In genomic region chr2:134640494-134640893, GRCh38 we compare ENCODE assay signal across 20 cellular contexts.
"Had no signal": no experiment of that assay in that cellular context is flagged by ENCODE, and none has a peak within 500 bp of the region (broad histone marks: within the 10 kb centered on the region; RNA-seq: fewer than 3 reads in every experiment).

No MANE protein-coding gene starts in this region.

- H3K4me1 Mint-ChIP-seq: activated naive CD4-positive, alpha-beta T cell treated with anti-CD3 and anti-CD28 coated beads, Interleukin-2, amount 10 ng/mL, durations not matched to agents 7 days and 5 days; endodermal cell had no signal

- H3K4me3 Mint-ChIP-seq: activated naive CD4-positive, alpha-beta T cell treated with anti-CD3 and anti-CD28 coated beads, Interleukin-2, amount 10 ng/mL, durations not matched to agents 7 days and 5 days; endodermal cell; natural killer cell treated with Interleukin-12 subunit alpha and Interleukin-12 subunit beta and Interleukin-15 and Interleukin-18, amount 100 ng/mL, for 72 hours; T-helper 2 cell treated with Interferon-gamma antibody and Interleukin-4, amounts not matched to agents 5 μg/mL and 100 μg/mL, for 36 hours; type B pancreatic cell had no signal

- H3K27ac Mint-ChIP-seq: activated naive CD4-positive, alpha-beta T cell treated with anti-CD3 and anti-CD28 coated beads, Interleukin-2, amount 10 ng/mL, durations not matched to agents 7 days and 5 days; endodermal cell; natural killer cell treated with Interleukin-12 subunit alpha and Interleukin-12 subunit beta and Interleukin-15 and Interleukin-18, amount 100 ng/mL, for 72 hours; T-helper 2 cell treated with Interferon-gamma antibody and Interleukin-4, amounts not matched to agents 5 μg/mL and 100 μg/mL, for 36 hours; type B pancreatic cell had no signal

- H3K9me3 Mint-ChIP-seq: activated naive CD4-positive, alpha-beta T cell treated with anti-CD3 and anti-CD28 coated beads, Interleukin-2, amount 10 ng/mL, durations not matched to agents 7 days and 5 days; endodermal cell; natural killer cell treated with Interleukin-12 subunit alpha and Interleukin-12 subunit beta and Interleukin-15 and Interleukin-18, amount 100 ng/mL, for 72 hours; T-helper 2 cell treated with Interferon-gamma antibody and Interleukin-4, amounts not matched to agents 5 μg/mL and 100 μg/mL, for 36 hours; type B pancreatic cell had no signal

- DNase-seq: activated CD4-positive, alpha-beta T cell treated with anti-CD3 and anti-CD28 coated beads, Interleukin-2, amount 50 U/mL, for 48 hours; activated CD4-positive, CD25-positive, alpha-beta regulatory T cell treated with anti-CD3 and anti-CD28 coated beads, Interleukin-2, amount 50 U/mL, for 72 hours; activated CD8-positive, alpha-beta memory T cell treated with anti-CD3 and anti-CD28 coated beads, Interleukin-2, amount 50 U/mL, for 48 hours; activated naive CD4-positive, alpha-beta T cell treated with anti-CD3 and anti-CD28 coated beads, Interleukin-2, amount 10 ng/mL, durations not matched to agents 7 days and 5 days; activated T-cell treated with anti-CD3 and anti-CD28 coated beads, Interleukin-2, amount 50 U/mL, for 48 hours; amygdala; cerebellar nuclear complex; endodermal cell; heart left ventricle; left ventricle myocardium superior; mammary epithelial cell; stimulated activated CD4-positive, alpha-beta T cell treated with anti-CD3 and anti-CD28 coated beads, Interleukin-2, amount 100 ng/mL, for 48 hours; stimulated activated CD8-positive, alpha-beta memory T cell treated with anti-CD3 and anti-CD28 coated beads, Interleukin-4, amount 100 ng/mL, for 48 hours; stimulated activated naive CD4-positive, alpha-beta T cell; testis; WERI-Rb-1 had no signal

- H3K36me3 Mint-ChIP-seq: activated naive CD4-positive, alpha-beta T cell treated with anti-CD3 and anti-CD28 coated beads, Interleukin-2, amount 10 ng/mL, durations not matched to agents 7 days and 5 days; natural killer cell treated with Interleukin-12 subunit alpha and Interleukin-12 subunit beta and Interleukin-15 and Interleukin-18, amount 100 ng/mL, for 72 hours; type B pancreatic cell had no signal

- ATAC-seq: gastroesophageal sphincter; heart left ventricle; left ventricle myocardium superior; natural killer cell treated with Interleukin-12 subunit alpha and Interleukin-12 subunit beta and Interleukin-15 and Interleukin-18, amount 100 ng/mL, for 72 hours had no signal
